ENCODE assay signal across 24 cellular contexts in genomic region chr6:125273251-125273650, GRCh38.
"Had no signal": no experiment of that assay in that cellular context is flagged by ENCODE, and none has a peak within 500 bp of the region (broad histone marks: within the 10 kb centered on the region; RNA-seq: fewer than 3 reads in every experiment).

No MANE protein-coding gene starts in this region.

- H3K27ac ChIP-seq: Peyer's patch, SJCRH30, SK-N-MC, WERI-Rb-1 had no signal

- H3K27me3 ChIP-seq: Peyer's patch, SJCRH30 had no signal

- ATAC-seq: activated CD8-positive, alpha-beta memory T cell treated with anti-CD3 and anti-CD28 coated beads, Interleukin-2, amount 10 ng/mL, durations not matched to agents 7 days and 5 days had no signal

- H3K4me3 ChIP-seq: Peyer's patch, SJCRH30, SK-N-MC had no signal

- H3K36me3 ChIP-seq: WERI-Rb-1 had no signal

- DNase-seq: activated CD4-positive, alpha-beta memory T cell treated with anti-CD3 and anti-CD28 coated beads, Interleukin-2, amount 10 ng/mL, durations not matched to agents 7 days and 5 days; activated CD4-positive, alpha-beta T cell treated with anti-CD3 and anti-CD28 coated beads for 1 hour; activated CD4-positive, alpha-beta T cell treated with anti-CD3 and anti-CD28 coated beads for 48 hours; activated CD4-positive, CD25-positive, alpha-beta regulatory T cell; activated CD8-positive, alpha-beta memory T cell treated with anti-CD3 and anti-CD28 coated beads for 24 hours; activated CD8-positive, alpha-beta memory T cell treated with anti-CD3 and anti-CD28 coated beads, Interleukin-2, amount 10 ng/mL, durations not matched to agents 7 days and 5 days; activated CD8-positive, alpha-beta memory T cell treated with anti-CD3 and anti-CD28 coated beads, Interleukin-2, amount 50 U/mL, for 48 hours; activated effector memory CD4-positive, alpha-beta T cell treated with Interleukin-2 at 50 U/mL for 16 hours; activated naive CD4-positive, alpha-beta T cell treated with anti-CD3 and anti-CD28 coated beads, Interleukin-2, amount 10 ng/mL, durations not matched to agents 7 days and 5 days; activated naive CD8-positive, alpha-beta T cell treated with anti-CD3 and anti-CD28 coated beads, Interleukin-2, amount 50 U/mL, for 24 hours; activated T-cell treated with anti-CD3 and anti-CD28 coated beads, Interleukin-2, amount 50 U/mL, for 48 hours; central memory CD4-positive, alpha-beta T cell; NCI-H1105; NCI-H1417 treated with DMSO at 0.1 percent for 48 hours; NCI-H187 treated with DMSO at 0.1 percent for 48 hours; NCI-H226; NCI-H524 treated with DMSO at 0.1 percent for 48 hours; Peyer's patch; RPMI8226; SHP77; SJCRH30; T1000; WERI-Rb-1 had no signal

- H3K9me3 ChIP-seq: Peyer's patch, SJCRH30 had no signal

- H3K4me1 ChIP-seq: Peyer's patch, SJCRH30 had no signal
